ENCODE assay signal across 8 cellular contexts in the genomic region with DNA sequence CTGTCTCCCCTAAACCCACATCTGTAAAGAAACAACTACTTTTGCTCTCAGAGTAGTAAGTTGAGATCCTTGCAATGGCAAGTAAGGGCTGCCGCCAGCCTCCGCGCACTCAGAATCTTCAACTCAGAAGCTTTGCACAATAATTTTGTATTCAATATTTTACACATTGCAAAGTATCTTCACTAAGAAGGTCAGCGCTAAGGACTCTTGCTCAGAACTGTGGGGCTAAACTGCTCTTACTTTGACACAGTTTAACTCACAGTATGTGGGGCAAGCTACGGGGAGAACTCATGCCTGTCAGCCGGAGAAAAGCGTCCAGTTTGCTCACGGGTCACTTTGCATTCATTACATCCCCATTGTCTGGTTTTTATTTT. TPM values are rescaled to one million over a fixed set of nuclear protein-coding genes. Genes with fewer than 3 reads are reported as not detected.
DNase-seq lines count a peak whose midpoint lies in the region; ATAC-seq and TF ChIP-seq lines count a peak whose summit lies in the region.

No MANE protein-coding gene starts in this region.

- no peaks in the 10 kb centered on the region for H4K20me1 ChIP-seq in GM23248 (ENCODE audit: insufficient read depth)

- POLR2A ChIA-PET in activated B cell treated with CpG ODN at 0.5 μM for 24 hours (lab: Charles Lee) = interaction anchor here (0.6 to 2.4 kb wide), 4 partner anchors 9 to 168 kb away, joined by 4 to 18 read pairs (median 4); no protein-coding TSS in a partner anchor

- H3K27me3 ChIP-seq in GM23248 (replicated peaks; ENCODE audit: insufficient read depth) (no peaks in the 10 kb centered on the region), gastrocnemius medialis (no peaks in the 10 kb centered on the region)

- peak overlapping the region; percentile 74 for H3K9ac ChIP-seq in GM23248

- H3K4me1 ChIP-seq in GM23248 (ENCODE audit: insufficient read depth) = peaks cover 12% of the 10 kb centered on the region
- H3K4me1 ChIP-seq in gastrocnemius medialis = peaks cover 38 to 45% of the 10 kb centered on the region in 2 donors

- DNase-seq in GM23248 (peak; percentile 71), activated B cell treated with CpG ODN at 0.5 μM for 24 hours (no peak), left ventricle myocardium superior (no peak), gastrocnemius medialis (no peak), NOMO-1 treated with DMSO at 0.1 percent for 48 hours (lab: John Stamatoyannopoulos, UW; ENCODE audit: unreplicated experiment) (no peak), middle frontal gyrus (ENCODE audit: extremely low spot score, low spot score) (no peak), ACHN (no peak)

- no peaks in the 10 kb centered on the region for H3K27me3 Mint-ChIP-seq in activated B cell treated with CpG ODN at 0.5 μM for 24 hours

- H2AFZ ChIP-seq in GM23248 = peak overlapping the region; percentile 89

- H3K36me3 ChIP-seq in GM23248 (ENCODE audit: low read depth) (no peaks in the 10 kb centered on the region), gastrocnemius medialis (no peaks in the 10 kb centered on the region)

- WGBS in GM23248 (ENCODE audit: low coverage in 1 of 2, low lambda C conversion rate in 2 of 2, missing lambda C conversion rate in 2 of 2), 2 experiments = 3 to 7% methylated on average over 8 of the region's 8 CpGs

- H3K27ac ChIP-seq in GM23248 (no peak overlapping the region), gastrocnemius medialis (peak overlapping the region; percentile 85 to 94 (median 90))

- H3K9me2 ChIP-seq in GM23248 (ENCODE audit: insufficient read depth) = no peaks in the 10 kb centered on the region

- H3K27ac Mint-ChIP-seq in activated B cell treated with CpG ODN at 0.5 μM for 24 hours = peak overlapping the region; percentile 30

- TF ChIP-seq CTCF in activated B cell treated with CpG ODN at 0.5 μM for 24 hours (IDR thresholded peaks at IDR 0.05) (no peak), gastrocnemius medialis (IDR thresholded peaks at IDR 0.05 in 4 of 5, conservative IDR thresholded peaks at IDR 0.05 in 1 of 5) (no peak)

- H3K4me2 ChIP-seq in GM23248 (ENCODE audit: unreplicated experiment) = peak overlapping the region; percentile 95

- CTCF ChIA-PET in activated B cell treated with CpG ODN at 0.5 μM for 24 hours (lab: Charles Lee) = interaction anchor here (1.5 to 3.5 kb wide), 2 partner anchors 28 to 460 kb away, joined by 3 to 14 read pairs; no protein-coding TSS in a partner anchor

- in situ Hi-C loops in GM23248 (cut with MboI) = loop anchor here (10.0 to 25.0 kb wide), 2 partner anchors 63 to 620 kb away; partner anchors contain the start of gene SYNM
- in situ Hi-C loops in gastrocnemius medialis (cut with MboI; ENCODE audit: low sequenced_read_pairs in 4 of 4) = loop anchor here in 2 of 4 donors (25.0 kb wide), 1 partner anchor 620 kb away; the partner anchor contains the start of gene SYNM (in 2 of the 2)
- in situ Hi-C loops in ACHN (cut with HindIII; ENCODE audit: low pct_ligation_motif_present, low pct_unique_long_range_greater_than_20kb, low sequenced_read_pairs) = no loop called here

- peak overlapping the region; percentile 85 for H3K4me3 Mint-ChIP-seq in activated B cell treated with CpG ODN at 0.5 μM for 24 hours

- peaks cover 14% of the 10 kb centered on the region for H3K4me1 Mint-ChIP-seq in activated B cell treated with CpG ODN at 0.5 μM for 24 hours

- ATAC-seq in activated B cell treated with CpG ODN at 0.5 μM for 24 hours (ENCODE audit: low read depth) (no peak), left ventricle myocardium superior (peak; percentile 11), gastrocnemius medialis (peak; percentile 28 to 39), GM19023 (IDR thresholded peaks at IDR 0.05; ENCODE audit: unreplicated experiment) (no peak)

- H3F3A ChIP-seq in GM23248 (ENCODE audit: insufficient read depth) = peaks cover 3% of the 10 kb centered on the region; the same call in 1 of the 2 replicates

- TF ChIP-seq POLR2A in gastrocnemius medialis (IDR thresholded peaks at IDR 0.05) = no peak

- H3K9me3 Mint-ChIP-seq in activated B cell treated with CpG ODN at 0.5 μM for 24 hours = no peaks in the 10 kb centered on the region

- intact Hi-C loops in activated B cell treated with CpG ODN at 0.5 μM for 24 hours (cut with micrococcal nuclease) = loop anchor here (2.0 to 10.0 kb wide), 5 partner anchors 23 to 1087 kb away; partner anchors contain the start of genes ASB7, IGF1R and LINS1
- intact Hi-C loops in left ventricle myocardium superior (cut with micrococcal nuclease) = no loop called here
- intact Hi-C loops in gastrocnemius medialis (cut with DNase I; ENCODE audit: low total_unique reads) = loop anchor here (2.0 to 10.0 kb wide), 5 partner anchors 13 to 607 kb away; partner anchors contain the start of gene MEF2A

- peak overlapping the region; percentile 85 for H3K4me3 ChIP-seq in GM23248
- H3K4me3 ChIP-seq in gastrocnemius medialis = peak overlapping the region; percentile 76 to 98 (median 84)

- H3K79me2 ChIP-seq in GM23248 (ENCODE audit: insufficient read depth) = no peaks in the 10 kb centered on the region

- H3K9me3 ChIP-seq in GM23248 (ENCODE audit: low read depth) (no peaks in the 10 kb centered on the region), gastrocnemius medialis (no peaks in the 10 kb centered on the region)

- no peaks in the 10 kb centered on the region for H3K36me3 Mint-ChIP-seq in activated B cell treated with CpG ODN at 0.5 μM for 24 hours (ENCODE audit: low read depth)

RNA-seq across cellular contexts. Expression of gene LYSMD4, which starts 1.0 kb away (rescaled TPM):
- 3.2 and 8.1 TPM in 2 replicates for total RNA-seq in GM23248 (2014; rRNA removed; shearing (Covaris generic))
- 4.8 and 5.2 TPM in 2 replicates for polyA plus RNA-seq in GM23248 (2016; fragmentation: Nextera tagmentation; extraction: Ambion mirVana)
- total RNA-seq in activated B cell treated with CpG ODN at 0.5 μM for 24 hours = 4.7 and 6.1 TPM in 2 replicates
- total RNA-seq in left ventricle myocardium superior = 10.1 TPM
- 10 to 100 TPM in 2 of 4 donors, 1 to 10 TPM in 2; 5.1 to 15.8 (median 11.9) TPM for total RNA-seq in gastrocnemius medialis

Comparison
In these comparisons a context has a peak if more than half of its experiments do, and no peak if none do; other contexts are left out.
1. ATAC-seq: peak in left ventricle myocardium superior (single experiment) and gastrocnemius medialis (2 of 2); none in activated B cell treated with CpG ODN at 0.5 μM for 24 hours (single experiment) and GM19023 (single experiment).